8 cellular contexts compared by ENCODE assay signal in the genomic region with DNA sequence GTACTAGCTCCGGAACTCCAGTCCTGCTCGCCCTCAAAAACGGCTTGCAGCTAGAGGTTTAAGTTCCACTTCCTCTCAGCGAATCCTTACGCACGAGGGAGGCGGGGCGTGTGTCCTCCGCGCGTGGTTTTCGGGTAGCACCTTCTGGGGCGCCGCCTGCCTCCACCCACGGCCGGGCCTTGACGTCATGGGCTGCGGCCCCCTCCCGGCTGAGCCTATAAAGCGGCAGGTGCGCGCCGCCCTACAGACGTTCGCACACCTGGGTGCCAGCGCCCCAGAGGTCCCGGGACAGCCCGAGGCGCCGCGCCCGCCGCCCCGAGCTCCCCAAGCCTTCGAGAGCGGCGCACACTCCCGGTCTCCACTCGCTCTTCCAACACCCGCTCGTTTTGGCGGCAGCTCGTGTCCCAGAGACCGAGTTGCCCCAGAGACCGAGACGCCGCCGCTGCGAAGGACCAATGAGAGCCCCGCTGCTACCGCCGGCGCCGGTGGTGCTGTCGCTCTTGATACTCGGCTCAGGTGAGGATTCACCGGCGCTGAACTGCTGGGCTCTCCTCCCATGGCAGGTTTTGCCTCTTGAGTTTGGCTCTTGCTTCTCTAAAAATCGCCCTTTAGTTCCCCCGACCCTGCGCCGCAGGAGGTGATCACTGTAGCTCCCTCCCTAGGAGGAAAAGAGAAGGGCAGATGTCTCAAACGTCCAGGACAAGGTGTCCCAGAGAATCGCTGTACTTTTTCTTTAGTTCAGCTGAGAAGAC. TPM values are rescaled to one million over a fixed set of nuclear protein-coding genes. Genes with fewer than 3 reads are reported as not detected.
A peak's percentile ranks its signal among the peaks of the same experiment; 100 is the strongest.
DNase-seq lines count a peak whose midpoint lies in the region; ATAC-seq and TF ChIP-seq lines count a peak whose summit lies in the region.

A gene with protein sequence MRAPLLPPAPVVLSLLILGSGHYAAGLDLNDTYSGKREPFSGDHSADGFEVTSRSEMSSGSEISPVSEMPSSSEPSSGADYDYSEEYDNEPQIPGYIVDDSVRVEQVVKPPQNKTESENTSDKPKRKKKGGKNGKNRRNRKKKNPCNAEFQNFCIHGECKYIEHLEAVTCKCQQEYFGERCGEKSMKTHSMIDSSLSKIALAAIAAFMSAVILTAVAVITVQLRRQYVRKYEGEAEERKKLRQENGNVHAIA (plus strand): TSS at position 246 of the 752 bp plus-strand sequence. CDS start 210 bp downstream, at position 456.

- peak; percentile 94 for ATAC-seq in HG03432 (IDR thresholded peaks at IDR 0.05; ENCODE audit: unreplicated experiment)
- ATAC-seq in Panc1 = peak; percentile 86
- peak; percentile 88 for ATAC-seq in activated T-helper 17 cell treated with anti-CD3 and anti-CD28 coated beads, Interleukin-2, amount 50 U/mL, for 72 hours (replicated peaks)

- in situ Hi-C loops in Panc1 (cut with HindIII; ENCODE audit: low pct_unique_long_range_greater_than_20kb, low sequenced_read_pairs) = no loop called here

- peak within 1 kb of the TSS; percentile 88 for H3K27ac Mint-ChIP-seq in activated T-helper 17 cell treated with anti-CD3 and anti-CD28 coated beads, Interleukin-2, amount 50 U/mL, for 72 hours

- H3K27ac ChIP-seq in BLaER1 treated with 17β-estradiol and CSF1 and Interleukin-3, amounts not matched to agents 10 nM and 100 nM = peak within 1 kb of the TSS in 4 of 11 experiments; percentile 5 to 75 (median 38); a peak in 6 of 22 replicates
- H3K27ac ChIP-seq in Panc1 (ENCODE audit: low read length) (no peak within 1 kb of the TSS), neutrophil (peak within 1 kb of the TSS; percentile 68)

- peak within 1 kb of the TSS in 10 of 11 experiments; percentile 13 to 80 (median 51); a peak in 17 of 22 replicates for H3K9ac ChIP-seq in BLaER1 treated with 17β-estradiol and CSF1 and Interleukin-3, amounts not matched to agents 10 nM and 100 nM

- no peaks in the 10 kb centered on the region for H3K36me3 ChIP-seq in BLaER1 treated with 17β-estradiol and CSF1 and Interleukin-3, amounts not matched to agents 10 nM and 100 nM
- H3K36me3 ChIP-seq in Panc1 (ENCODE audit: control insufficient read depth, insufficient read depth, low read length) (peaks cover 3% of the 10 kb centered on the region; the same call in 1 of the 2 replicates), neutrophil (no peaks in the 10 kb centered on the region)

- peaks cover 16% of the 10 kb centered on the region for H3K36me3 Mint-ChIP-seq in activated T-helper 17 cell treated with anti-CD3 and anti-CD28 coated beads, Interleukin-2, amount 50 U/mL, for 72 hours (ENCODE audit: low read depth)

- peak; percentile 33 for DNase-seq in GM19240 (ENCODE audit: insufficient read length, low spot score)
- no peak for DNase-seq in Panc1 (ENCODE audit: low read depth, low spot score)
- DNase-seq in foreskin fibroblast = peak; percentile 48 to 85

- CTCF ChIA-PET in Panc1 (lab: Charles Lee) = interaction anchor here (0.5 kb wide), 1 partner anchor 72 kb away, joined by 3 read pairs; no protein-coding TSS in a partner anchor

- intact Hi-C loops in Panc1 (cut with micrococcal nuclease; ENCODE audit: unreplicated experiment) = no loop called here

- BruUV-seq in Panc1 (replicated peaks; lab: Mats Ljungman, UMichigan) = no TSS peak

- H4K20me1 ChIP-seq in BLaER1 treated with 17β-estradiol and CSF1 and Interleukin-3, amounts not matched to agents 10 nM and 100 nM = no peaks in the 10 kb centered on the region

- peaks cover 4 to 28% (median 20%) of the 10 kb centered on the region in 11 experiments; a peak in 19 of 22 replicates for H3K27me3 ChIP-seq in BLaER1 treated with 17β-estradiol and CSF1 and Interleukin-3, amounts not matched to agents 10 nM and 100 nM
- H3K27me3 ChIP-seq in Panc1 (ENCODE audit: control insufficient read depth, insufficient read depth, low read length) (no peaks in the 10 kb centered on the region; the same call in 1 of the 2 replicates), neutrophil (no peaks in the 10 kb centered on the region)

- POLR2A ChIA-PET in Panc1 (lab: Charles Lee) = no interaction called here

- TF ChIP-seq CTCF in Panc1 (IDR thresholded peaks at IDR 0.05) = peak; percentile 71
- peak; percentile 70 for TF ChIP-seq CTCF in foreskin fibroblast (IDR thresholded peaks at IDR 0.05; ENCODE audit: low read depth, low read length)
- TF ChIP-seq CTCF in neutrophil (IDR thresholded peaks at IDR 0.05) = no peak
- no peak for TF ChIP-seq CTCF in subcutaneous adipose tissue (IDR thresholded peaks at IDR 0.05; ENCODE audit: low read depth)

- peak within 1 kb of the TSS; percentile 72 to 93 (median 82) for H3K4me2 ChIP-seq in BLaER1 treated with 17β-estradiol and CSF1 and Interleukin-3, amounts not matched to agents 10 nM and 100 nM

- no peaks in the 10 kb centered on the region; a peak in 1 of 20 replicates for H3K4me1 ChIP-seq in BLaER1 treated with 17β-estradiol and CSF1 and Interleukin-3, amounts not matched to agents 10 nM and 100 nM
- no peaks in the 10 kb centered on the region for H3K4me1 ChIP-seq in Panc1 (ENCODE audit: control insufficient read depth, insufficient read depth, low read length)
- peaks cover 10 to 15% of the 10 kb centered on the region in 2 experiments for H3K4me1 ChIP-seq in neutrophil (ENCODE audit: control insufficient read depth in 1 of 2, insufficient read depth in 1 of 2, low read depth in 1 of 2, low read length in 1 of 2)

- peak within 1 kb of the TSS; percentile 91 for H3K4me3 Mint-ChIP-seq in activated T-helper 17 cell treated with anti-CD3 and anti-CD28 coated beads, Interleukin-2, amount 50 U/mL, for 72 hours

- peak within 1 kb of the TSS; percentile 54 to 73 (median 64) for H3K4me3 ChIP-seq in BLaER1 treated with 17β-estradiol and CSF1 and Interleukin-3, amounts not matched to agents 10 nM and 100 nM
- H3K4me3 ChIP-seq in Panc1 (ENCODE audit: low read depth in 2 of 2, low read length in 2 of 2) (peak within 1 kb of the TSS; percentile 50 to 74), foreskin fibroblast (ENCODE audit: low read depth in 1 of 2, low read length in 2 of 2) (peak within 1 kb of the TSS; percentile 65 to 80), neutrophil (ENCODE audit: low read depth in 1 of 2, low read length in 1 of 2) (peak within 1 kb of the TSS; percentile 62 to 68)

- H3K9me3 Mint-ChIP-seq in activated T-helper 17 cell treated with anti-CD3 and anti-CD28 coated beads, Interleukin-2, amount 50 U/mL, for 72 hours = no peaks in the 10 kb centered on the region

- H3K4me1 Mint-ChIP-seq in activated T-helper 17 cell treated with anti-CD3 and anti-CD28 coated beads, Interleukin-2, amount 50 U/mL, for 72 hours = peaks cover 6% of the 10 kb centered on the region

- H3K9me3 ChIP-seq in BLaER1 treated with 17β-estradiol and CSF1 and Interleukin-3, amounts not matched to agents 10 nM and 100 nM (replicated peaks in 1 of 11) = peaks cover 0 to 13% (median 6%) of the 10 kb centered on the region in 11 experiments; a peak in 11 of 22 replicates
- H3K9me3 ChIP-seq in Panc1 (ENCODE audit: control insufficient read depth, insufficient read depth, low read depth, low read length) = no peaks in the 10 kb centered on the region
- no peaks in the 10 kb centered on the region for H3K9me3 ChIP-seq in neutrophil

- no peaks in the 10 kb centered on the region for H3K27me3 Mint-ChIP-seq in activated T-helper 17 cell treated with anti-CD3 and anti-CD28 coated beads, Interleukin-2, amount 50 U/mL, for 72 hours

RNA-seq across cellular contexts. Expression of the gene that starts here (rescaled TPM):
- total RNA-seq in Panc1 (2021; ENCODE audit: unreplicated experiment) (0.54 TPM), subcutaneous adipose tissue (10 to 100 TPM in 3 of 4 donors, 1 to 10 TPM in 1; 8.1 to 55.6 (median 33.1) TPM)
- 0.18 TPM for polyA plus RNA-seq in Panc1 (2012; ENCODE audit: insufficient read length)
- total RNA-seq in activated T-helper 17 cell treated with anti-CD3 and anti-CD28 coated beads, Interleukin-2, amount 50 U/mL, for 72 hours = under 1 TPM; 0.80 to 0.85 TPM

Comparison
In these comparisons a context has a peak if more than half of its experiments do, and no peak if none do; other contexts are left out.
1. Peak in ATAC-seq and H3K4me3 ChIP-seq in Panc1; RNA of the gene not detected or under 1 TPM.
2. Peak in ATAC-seq in activated T-helper 17 cell treated with anti-CD3 and anti-CD28 coated beads, Interleukin-2, amount 50 U/mL, for 72 hours; RNA of the gene not detected or under 1 TPM.
3. CTCF ChIP-seq: peak in Panc1 (single experiment) and foreskin fibroblast (single experiment); none in neutrophil (single experiment) and subcutaneous adipose tissue (single experiment).
4. Peak in every context shown above with its lines, with median percentiles within 50 percentile points of each other: H3K4me3 ChIP-seq and ATAC-seq.